1 cellular context compared by ENCODE assay signal in the genomic region with DNA sequence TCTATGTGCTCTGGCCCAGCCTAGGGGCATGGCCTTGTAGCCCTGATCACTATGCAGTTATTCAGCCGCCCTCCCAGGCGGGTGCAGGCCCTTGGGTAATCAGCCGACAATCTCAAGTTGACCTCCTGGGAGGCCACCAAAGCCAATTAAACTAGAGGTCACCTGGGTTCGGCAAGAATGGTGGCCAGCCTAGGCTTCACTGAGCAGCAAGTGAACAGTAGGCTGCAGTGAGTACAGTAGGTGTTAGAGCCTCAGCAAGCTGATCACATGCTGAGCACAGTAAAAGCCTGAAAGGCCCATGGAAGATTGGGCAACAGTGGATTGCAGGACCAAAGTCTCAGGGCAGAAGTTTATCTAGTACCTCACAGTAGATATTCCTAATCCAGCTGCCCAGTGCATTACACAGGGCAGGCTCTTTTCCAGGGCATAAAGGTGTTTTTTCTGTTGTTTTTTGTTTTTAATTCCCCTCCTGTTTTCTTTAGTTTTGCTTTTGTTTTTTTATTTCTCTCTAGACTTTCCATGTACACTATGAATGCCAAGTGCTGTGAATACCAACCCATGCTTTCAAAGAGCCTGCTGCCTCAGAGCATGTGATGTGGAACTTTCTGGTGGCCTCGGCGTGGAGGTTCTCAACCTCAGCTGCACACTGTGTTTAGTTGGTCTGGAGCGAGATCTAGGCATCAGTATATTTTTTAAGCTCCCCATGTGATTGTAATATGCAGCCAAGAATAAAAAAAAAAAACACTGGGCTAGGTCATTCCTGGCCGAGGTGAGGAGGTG.
TF ChIP-seq lines count a peak whose summit lies in the region.

No MANE protein-coding gene starts in this region.

TF ChIP-seq in liver, 16 proteins besides CTCF, POLR2A, EP300 and RAD21 (continued from another document):
- no peak for TF ChIP-seq JUND (IDR thresholded peaks at IDR 0.05)
- TF ChIP-seq SP1 (IDR thresholded peaks at IDR 0.05): peak; percentile 96
- TF ChIP-seq FOXA1 (IDR thresholded peaks at IDR 0.05): peak; percentile 66
- peak; percentile 89 for TF ChIP-seq YY1 (IDR thresholded peaks at IDR 0.05)
